In the genomic region with DNA sequence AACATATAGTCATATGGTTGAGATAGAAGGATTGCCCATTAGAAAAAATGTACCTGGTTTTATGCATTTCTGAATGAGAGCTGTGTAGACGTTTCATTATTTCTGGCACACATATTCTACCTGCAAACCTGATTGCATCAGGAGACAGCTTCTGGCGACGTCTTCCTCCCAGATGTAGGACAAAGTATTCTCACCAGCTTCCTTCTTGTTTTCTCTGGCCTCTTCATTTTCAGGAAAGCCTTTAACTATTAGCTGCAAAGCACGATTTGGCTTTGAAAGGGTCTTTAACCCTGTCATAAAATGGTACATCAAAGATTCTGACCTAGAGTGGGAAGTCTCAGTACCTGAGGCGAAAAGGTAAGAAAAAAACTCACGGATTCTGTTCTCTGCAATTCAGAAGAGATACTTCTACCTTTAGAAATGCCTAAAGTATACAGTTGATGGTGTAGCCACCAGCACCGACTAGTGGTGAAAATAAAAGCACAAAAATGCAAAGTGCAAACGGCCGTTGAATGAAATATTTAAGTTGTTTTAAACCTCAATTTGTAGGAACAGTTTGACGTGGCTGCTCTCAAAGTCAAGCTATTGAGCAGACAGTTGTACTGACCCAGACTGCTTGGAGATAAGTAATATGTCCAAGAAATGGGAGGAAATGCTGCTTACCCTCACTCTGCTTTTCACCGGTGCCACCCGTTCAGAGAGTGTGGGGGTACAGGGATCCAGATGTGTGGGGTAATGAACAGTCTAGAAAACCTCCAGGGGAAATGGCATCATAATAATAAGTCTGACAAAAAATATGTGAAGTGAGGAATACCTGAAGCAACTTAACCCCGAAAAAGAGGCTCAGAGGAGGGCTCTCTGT, we compare ENCODE assay signal across 8 cellular contexts. TPM values are rescaled to one million over a fixed set of nuclear protein-coding genes. Genes with fewer than 3 reads are reported as not detected.
A peak's percentile ranks its signal among the peaks of the same experiment; 100 is the strongest.
DNase-seq lines count a peak whose midpoint lies in the region; ATAC-seq, FAIRE-seq and TF ChIP-seq lines count a peak whose summit lies in the region.

No MANE protein-coding gene starts in this region.

- TF ChIP-seq CTCF in natural killer cell (IDR thresholded peaks at IDR 0.05): peak; percentile 85

- no peaks in the 10 kb centered on the region for H3K27me3 Mint-ChIP-seq in natural killer cell (ENCODE audit: low read depth in 2 of 2)

- no peak overlapping the region for H3K4me3 Mint-ChIP-seq in natural killer cell

- peaks cover 28% of the 10 kb centered on the region for H3K36me3 Mint-ChIP-seq in natural killer cell

- H3K4me1 ChIP-seq in effector memory CD4-positive, alpha-beta T cell (ENCODE audit: control insufficient read depth, insufficient read depth, low read length, poor library complexity, severe bottlenecking): peaks cover 4% of the 10 kb centered on the region

- DNase-seq in AG08396 (ENCODE audit: low spot score) (peak; percentile 23), HTR-8/SVneo (ENCODE audit: insufficient read length, low spot score) (peak; percentile 9), natural killer cell (no peak), GM12892 (ENCODE audit: insufficient read length) (no peak)
- peak; percentile 3 to 28 (median 8) for DNase-seq in effector memory CD4-positive, alpha-beta T cell

- no peak overlapping the region for H3K4me3 ChIP-seq in effector memory CD4-positive, alpha-beta T cell (ENCODE audit: insufficient read depth, low read depth, low read length, poor library complexity, severe bottlenecking)

- FAIRE-seq in HTR-8/SVneo (lab: Jason Lieb, UNC) (no peak), GM12892 (lab: Jason Lieb, UNC) (no peak)

- H3K27me3 ChIP-seq in effector memory CD4-positive, alpha-beta T cell (replicated peaks; ENCODE audit: control insufficient read depth, insufficient read depth, low read length, poor library complexity, severe bottlenecking): no peaks in the 10 kb centered on the region

- peak; percentile 67 for ATAC-seq in GM18519 (IDR thresholded peaks at IDR 0.05; ENCODE audit: low FRiP score, unreplicated experiment)
- ATAC-seq in activated CD4-positive, CD25-positive, alpha-beta regulatory T cell treated with anti-CD3 and anti-CD28 coated beads, Interleukin-2, amount 50 U/mL, for 24 hours: peak; percentile 72 to 82
- ATAC-seq in natural killer cell: peak; percentile 76 to 90 (median 88)
- ATAC-seq in GM21447 (IDR thresholded peaks at IDR 0.05; ENCODE audit: unreplicated experiment): no peak

- H3K4me1 Mint-ChIP-seq in natural killer cell: peaks cover 14 to 17% of the 10 kb centered on the region in 2 donors

- no peak for TF ChIP-seq POLR2A in GM12892 (IDR thresholded peaks at IDR 0.05; ENCODE audit: low read depth, low read length)

- no peaks in the 10 kb centered on the region for H3K9me3 ChIP-seq in effector memory CD4-positive, alpha-beta T cell (ENCODE audit: control insufficient read depth, low read length)

- H3K36me3 ChIP-seq in effector memory CD4-positive, alpha-beta T cell (ENCODE audit: control insufficient read depth, insufficient read depth, low read length): no peaks in the 10 kb centered on the region

- intact Hi-C loops in natural killer cell (cut with micrococcal nuclease): loop anchor here (1.0 to 5.0 kb wide), 3 partner anchors 85 to 191 kb away; no protein-coding TSS in a partner anchor

- H3K27ac ChIP-seq in effector memory CD4-positive, alpha-beta T cell (ENCODE audit: insufficient read depth, low read length, poor library complexity, severe bottlenecking): no peak overlapping the region

- no peaks in the 10 kb centered on the region for H3K9me3 Mint-ChIP-seq in natural killer cell

- H3K27ac Mint-ChIP-seq in natural killer cell: peak overlapping the region; percentile 78 to 84

RNA-seq across cellular contexts. Expression of a gene that starts 20.2 kb away (rescaled TPM):
- 100 to 1,000 TPM; 136 to 309 (median 203) TPM for total RNA-seq in natural killer cell
- polyA plus RNA-seq in GM12892 (2012; ENCODE audit: missing spikeins): 0.38 TPM

RNA-seq across cellular contexts. Expression of a gene that starts 29.8 kb away (rescaled TPM):
- under 1 TPM in 2 of 3 donors, not detected in 1; 0.19 to 0.38 TPM for total RNA-seq in natural killer cell
- not detected for polyA plus RNA-seq in GM12892 (2012; ENCODE audit: missing spikeins)

Comparison
In these comparisons a context has a peak if more than half of its experiments do, and no peak if none do; other contexts are left out.
1. DNase-seq: peak in AG08396 (single experiment), HTR-8/SVneo (single experiment) and effector memory CD4-positive, alpha-beta T cell (3 of 3); none in natural killer cell (single experiment) and GM12892 (single experiment).